ENCODE assay signal across 16 cellular contexts in genomic region chr1:2987773-2988172, GRCh38. TPM values are rescaled to one million over a fixed set of nuclear protein-coding genes. Genes with fewer than 3 reads are reported as not detected.
DNase-seq lines count a peak whose midpoint lies in the region; ATAC-seq lines count a peak whose summit lies in the region.
"Had no signal": no experiment of that assay in that cellular context is flagged by ENCODE, and none has a peak within 500 bp of the region (broad histone marks: within the 10 kb centered on the region; RNA-seq: fewer than 3 reads in every experiment).

No MANE protein-coding gene starts in this region.

- peak overlapping the region; percentile 79 for H3K27ac ChIP-seq in layer of hippocampus (ENCODE audit: low read depth, low read length)

- intact Hi-C loops in cardiac septum (cut with DNase I), result no loop called here
- intact Hi-C loops in left ventricle myocardium superior (cut with micrococcal nuclease), result no loop called here

- ATAC-seq in left ventricle myocardium superior, result no peak
- ATAC-seq: Panc1 had no signal

- no peaks in the 10 kb centered on the region for H3K27me3 ChIP-seq in layer of hippocampus (ENCODE audit: control insufficient read depth, insufficient read depth, low read length)

- DNase-seq in cardiac septum (ENCODE audit: low spot score) (peak; percentile 46), left ventricle myocardium superior (no peak), retina (peak; percentile 71), LoVo (ENCODE audit: low spot score) (no peak), cerebellar cortex (ENCODE audit: low spot score) (no peak), islet precursor cell (no peak)
- DNase-seq in stimulated activated naive CD4-positive, alpha-beta T cell (lab: John Stamatoyannopoulos, UW), result no peak
- DNase-seq: Caco-2, DMS79 treated with DMSO at 0.1 percent for 48 hours, H7, IMR-90, Kasumi-1, NCI-H2029, NCI-H510A had no signal

RNA-seq across cellular contexts. Expression of gene ACTRT2, which starts 33.5 kb away (rescaled TPM):
- total RNA-seq in cardiac septum (not detected), left ventricle myocardium superior (not detected)
- total RNA-seq: Caco-2, IMR-90 had no signal

Comparison
In these comparisons a context has a peak if more than half of its experiments do, and no peak if none do; other contexts are left out.
1. DNase-seq: peak in cardiac septum (single experiment) and retina (single experiment); none in left ventricle myocardium superior (single experiment), LoVo (single experiment), stimulated activated naive CD4-positive, alpha-beta T cell (0 of 6), cerebellar cortex (single experiment) and islet precursor cell (single experiment).